In genomic region chr5:151029856-151030336, GRCh38 we compare ENCODE assay signal across 18 cellular contexts. TPM values are rescaled to one million over a fixed set of nuclear protein-coding genes. Genes with fewer than 3 reads are reported as not detected.
A peak's percentile ranks its signal among the peaks of the same experiment; 100 is the strongest.
DNase-seq lines count a peak whose midpoint lies in the region; FAIRE-seq and TF ChIP-seq lines count a peak whose summit lies in the region.
"Had no signal": no experiment of that assay in that cellular context is flagged by ENCODE, and none has a peak within 500 bp of the region (broad histone marks: within the 10 kb centered on the region; RNA-seq: fewer than 3 reads in every experiment).

No MANE protein-coding gene starts in this region.

- peaks cover 92% of the 10 kb centered on the region for H3K36me3 Mint-ChIP-seq in MCF 10A (ENCODE audit: insufficient read depth, unreplicated experiment)

- BruUV-seq in A673 (replicated peaks; lab: Mats Ljungman, UMichigan), result TSS peak; percentile 90
- TSS peak; percentile 94 for BruUV-seq in MCF 10A (replicated peaks; lab: Mats Ljungman, UMichigan)

- H3K27ac Mint-ChIP-seq in MCF 10A (ENCODE audit: low read depth, unreplicated experiment), result no peak overlapping the region
- H3K27ac Mint-ChIP-seq: CD8-positive, alpha-beta T cell had no signal

- H3K4me1 Mint-ChIP-seq in MCF 10A (ENCODE audit: insufficient read depth, unreplicated experiment), result peaks cover 18% of the 10 kb centered on the region
- H3K4me1 Mint-ChIP-seq: naive thymus-derived CD8-positive, alpha-beta T cell had no signal

- TF ChIP-seq CTCF in A673 (conservative IDR thresholded peaks at IDR 0.05; ENCODE audit: low read depth, low read length), result no peak
- TF ChIP-seq CTCF in MCF 10A (IDR thresholded peaks at IDR 0.05; ENCODE audit: unreplicated experiment), result no peak
- peak; percentile 16 for TF ChIP-seq CTCF in kidney (IDR thresholded peaks at IDR 0.05; ENCODE audit: borderline replicate concordance, extremely low read depth, insufficient read depth)

- H3K4me3 Mint-ChIP-seq in MCF 10A (ENCODE audit: unreplicated experiment), result no peak overlapping the region
- H3K4me3 Mint-ChIP-seq: CD8-positive, alpha-beta T cell; naive thymus-derived CD8-positive, alpha-beta T cell had no signal

- no peak overlapping the region for H3K27ac ChIP-seq in A673 (ENCODE audit: low read depth, low read length, poor library complexity, severe bottlenecking)
- H3K27ac ChIP-seq in kidney (ENCODE audit: low read depth in 2 of 2, low read length in 2 of 2), result no peak overlapping the region
- H3K27ac ChIP-seq in skeletal muscle tissue (ENCODE audit: low read depth, low read length), result peak overlapping the region; percentile 79
- H3K27ac ChIP-seq: A549 had no signal

- no peaks in the 10 kb centered on the region for H3K9me3 ChIP-seq in A673 (ENCODE audit: low read depth, low read length, poor library complexity, severe bottlenecking)
- H3K9me3 ChIP-seq in kidney (ENCODE audit: control insufficient read depth in 1 of 2, low read length in 2 of 2), result no peaks in the 10 kb centered on the region
- no peaks in the 10 kb centered on the region for H3K9me3 ChIP-seq in skeletal muscle tissue (ENCODE audit: control insufficient read depth in 3 of 3, low read length in 3 of 3)
- H3K9me3 ChIP-seq: A549, SK-N-SH had no signal

- H3K4me1 ChIP-seq in A673 (ENCODE audit: insufficient read depth, low read length, poor library complexity, severe bottlenecking), result no peaks in the 10 kb centered on the region
- peaks cover 12% of the 10 kb centered on the region in 2 donors for H3K4me1 ChIP-seq in kidney (ENCODE audit: control insufficient read depth in 1 of 2, insufficient read depth in 1 of 2, low read depth in 1 of 2, low read length in 2 of 2)
- H3K4me1 ChIP-seq in skeletal muscle tissue (ENCODE audit: control insufficient read depth in 3 of 3, insufficient read depth in 3 of 3, low read length in 3 of 3), result peaks cover 56 to 60% (median 58%) of the 10 kb centered on the region in 3 donors
- H3K4me1 ChIP-seq: A549 had no signal

- no peaks in the 10 kb centered on the region for H3K27me3 Mint-ChIP-seq in MCF 10A (ENCODE audit: insufficient read depth, unreplicated experiment)
- H3K27me3 Mint-ChIP-seq: naive thymus-derived CD8-positive, alpha-beta T cell had no signal

- H3K27me3 ChIP-seq in A673 (replicated peaks; ENCODE audit: insufficient read depth, low read depth, low read length, poor library complexity), result no peaks in the 10 kb centered on the region
- no peaks in the 10 kb centered on the region for H3K27me3 ChIP-seq in skeletal muscle tissue (ENCODE audit: control insufficient read depth in 3 of 3, insufficient read depth in 3 of 3, low read length in 3 of 3)

- H3K9me3 Mint-ChIP-seq in MCF 10A (ENCODE audit: unreplicated experiment), result no peaks in the 10 kb centered on the region
- H3K9me3 Mint-ChIP-seq: CD8-positive, alpha-beta T cell; naive thymus-derived CD8-positive, alpha-beta T cell had no signal

- CTCF ChIA-PET in A673 (lab: Charles Lee) (no interaction called here), MCF 10A (lab: Yijun Ruan, JAX) (interaction anchor here (0.5 to 19.3 kb wide), 8 partner anchors 7 to 371 kb away, joined by 3 to 230 read pairs (median 5); partner anchors contain the start of gene SMIM3)

- DNase-seq in A673 (ENCODE audit: low spot score), result no peak
- no peak for DNase-seq in MCF 10A (ENCODE audit: unreplicated experiment)
- DNase-seq in kidney, result no peak
- no peak for DNase-seq in NCI-H187 (lab: John Stamatoyannopoulos, UW)
- no peak for DNase-seq in CD1c-positive myeloid dendritic cell (ENCODE audit: extremely low spot score)
- no peak for DNase-seq in NCI-H82 treated with DMSO at 0.1 percent for 48 hours (lab: John Stamatoyannopoulos, UW; ENCODE audit: unreplicated experiment)
- DNase-seq in glomerular visceral epithelial cell (ENCODE audit: extremely low spot score), result no peak
- DNase-seq: CD8-positive, alpha-beta T cell; KG1; naive thymus-derived CD8-positive, alpha-beta T cell; NCI-H1092 treated with DMSO at 0.1 percent for 48 hours; retina; SK-N-SH; stimulated activated CD4-positive, alpha-beta T cell treated with anti-CD3 and anti-CD28 coated beads, Interleukin-4, amount 100 ng/mL, for 1 hour had no signal

- H3K36me3 ChIP-seq in A673 (ENCODE audit: insufficient read depth, low read length, poor library complexity, severe bottlenecking), result no peaks in the 10 kb centered on the region
- H3K36me3 ChIP-seq in kidney (ENCODE audit: control insufficient read depth in 1 of 2, insufficient read depth in 2 of 2, low read length in 2 of 2), result peaks cover 62 to 72% of the 10 kb centered on the region in 2 donors
- H3K36me3 ChIP-seq in skeletal muscle tissue (ENCODE audit: control insufficient read depth in 3 of 3, insufficient read depth in 3 of 3, low read length in 3 of 3), result peaks cover 68 to 80% (median 73%) of the 10 kb centered on the region in 3 donors

- no peak for FAIRE-seq in kidney (lab: Jason Lieb, UNC)
- FAIRE-seq: A549, colon, GM12892 had no signal

- intact Hi-C loops in A673 (cut with micrococcal nuclease; ENCODE audit: unreplicated experiment) (no loop called here), MCF 10A (cut with micrococcal nuclease) (no loop called here), kidney (cut with DNase I) (no loop called here)

- POLR2A ChIA-PET in A673 (lab: Charles Lee; ENCODE audit: low non-redundant PET) (no interaction called here), MCF 10A (lab: Yijun Ruan, JAX) (interaction anchor here (0.7 kb wide), 1 partner anchor 10 kb away, joined by 3 read pairs; no protein-coding TSS in a partner anchor)

- H3K9ac ChIP-seq in kidney (ENCODE audit: low read length in 2 of 2) (no peak overlapping the region), skeletal muscle tissue (ENCODE audit: low read depth in 1 of 3, low read length in 3 of 3) (peak overlapping the region; percentile 40 to 66 (median 62))
- H3K9ac ChIP-seq: SK-N-SH had no signal

- H3K4me3 ChIP-seq in A673 (ENCODE audit: low read depth, low read length, poor library complexity, severe bottlenecking), result no peak overlapping the region
- no peak overlapping the region for H3K4me3 ChIP-seq in kidney (ENCODE audit: low read length in 2 of 2)
- H3K4me3 ChIP-seq in skeletal muscle tissue (ENCODE audit: low read length in 3 of 3), result peak overlapping the region in 1 of 3 donors; percentile 13
- H3K4me3 ChIP-seq: A549 had no signal

RNA-seq across cellular contexts. Expression of gene GPX3, which starts 9.5 kb away (rescaled TPM):
- total RNA-seq in A673 (2021) (0.19 and 0.24 TPM in 2 replicates), MCF 10A (2022) (not detected in 2 replicates), kidney (1,327 TPM), skeletal muscle tissue (33.4 TPM)
- 27,893 TPM for polyA plus RNA-seq in kidney (ENCODE audit: insufficient read depth, low read depth, low replicate concordance)
- total RNA-seq: CD8-positive, alpha-beta T cell; naive thymus-derived CD8-positive, alpha-beta T cell had no signal

RNA-seq across cellular contexts. Expression of gene TNIP1, which starts 50.9 kb away (rescaled TPM):
- 33.3 and 37.3 TPM in 2 replicates for total RNA-seq in A673 (2021)
- 246 and 342 TPM in 2 replicates for total RNA-seq in MCF 10A (2022)
- total RNA-seq in kidney, result 132 TPM
- polyA plus RNA-seq in kidney (ENCODE audit: insufficient read depth, low read depth, low replicate concordance), result 109 TPM
- 42.8 TPM for total RNA-seq in skeletal muscle tissue

Comparison
In these comparisons a context has a peak if more than half of its experiments do, and no peak if none do; other contexts are left out.
1. H3K9ac ChIP-seq: peak in skeletal muscle tissue (3 of 3); none in kidney (0 of 2).
2. RNA of gene GPX3, which starts 9.5 kb away (total RNA-seq): 1,327 TPM in kidney (single experiment); 33.4 TPM in skeletal muscle tissue (single experiment), 0.19 to 0.24 TPM in A673 and not detected in MCF 10A; every median in the first group is over 10 times any median in the second.